Comparison of ENCODE assay signal across 25 cellular contexts in genomic region chr11:7469351-7469865, GRCh38. TPM values are rescaled to one million over a fixed set of nuclear protein-coding genes. Genes with fewer than 3 reads are reported as not detected.
DNase-seq lines count a peak whose midpoint lies in the region; ATAC-seq, FAIRE-seq and TF ChIP-seq lines count a peak whose summit lies in the region.
"Had no signal": no experiment of that assay in that cellular context is flagged by ENCODE, and none has a peak within 500 bp of the region (broad histone marks: within the 10 kb centered on the region; RNA-seq: fewer than 3 reads in every experiment).

No MANE protein-coding gene starts in this region.

- no peak overlapping the region for H2BK5ac ChIP-seq in H1 (ENCODE audit: low read depth, low read length)
- H2BK5ac ChIP-seq in trophoblast cell (ENCODE audit: low read depth, low read length, poor library complexity), result no peak overlapping the region

- no peak for TF ChIP-seq CTCF in H1 (IDR thresholded peaks at IDR 0.05; ENCODE audit: control extremely low read depth in 1 of 3, insufficient read depth in 1 of 3, low read depth in 1 of 3, low read length in 3 of 3)
- TF ChIP-seq CTCF in mucosa of descending colon (IDR thresholded peaks at IDR 0.05), result no peak
- no peak for TF ChIP-seq CTCF in osteoblast (IDR thresholded peaks at IDR 0.05; ENCODE audit: extremely low read depth, low read depth, low read length)

- H3K27ac ChIP-seq in H1 (ENCODE audit: low read depth, low read length) (no peak overlapping the region), trophoblast cell (ENCODE audit: low read depth, low read length) (no peak overlapping the region), osteoblast (ENCODE audit: low read depth, low read length) (no peak overlapping the region)
- H3K27ac ChIP-seq: BLaER1 had no signal

- H2BK20ac ChIP-seq in H1 (ENCODE audit: low read length), result no peak overlapping the region

- H3K4ac ChIP-seq in H1 (replicated peaks; ENCODE audit: insufficient read length, low read depth, low read length), result no peak overlapping the region
- H3K4ac ChIP-seq in trophoblast cell (ENCODE audit: low read depth, low read length), result no peak overlapping the region

- H3K27me3 ChIP-seq in H1 (replicated peaks in 1 of 4; ENCODE audit: control insufficient read depth in 3 of 4, extremely low read depth in 1 of 4, insufficient read depth in 3 of 4, low read length in 3 of 4), result no peaks in the 10 kb centered on the region
- no peaks in the 10 kb centered on the region for H3K27me3 ChIP-seq in trophoblast cell (ENCODE audit: insufficient read depth, low read length)
- no peaks in the 10 kb centered on the region for H3K27me3 ChIP-seq in osteoblast (ENCODE audit: insufficient read depth, low read length)
- H3K27me3 ChIP-seq: BLaER1 had no signal

- no peak overlapping the region for H3K14ac ChIP-seq in H1 (ENCODE audit: insufficient read length)
- H3K14ac ChIP-seq in trophoblast cell (ENCODE audit: low read length), result no peak overlapping the region

- H3K4me2 ChIP-seq in H1 (ENCODE audit: insufficient read depth in 1 of 2, low read depth in 2 of 2, low read length in 2 of 2) (no peak overlapping the region), trophoblast cell (ENCODE audit: low read length) (no peak overlapping the region), osteoblast (ENCODE audit: insufficient read depth, low read length) (no peak overlapping the region)
- H3K4me2 ChIP-seq: BLaER1 had no signal

- H3K36me3 ChIP-seq in H1 (ENCODE audit: control insufficient read depth in 2 of 4, insufficient read depth in 4 of 4, low read length in 3 of 4), result no peaks in the 10 kb centered on the region
- no peaks in the 10 kb centered on the region for H3K36me3 ChIP-seq in mucosa of descending colon (ENCODE audit: low read depth)
- H3K36me3 ChIP-seq in trophoblast cell (ENCODE audit: control insufficient read depth in 1 of 2, insufficient read depth in 2 of 2, low read length in 2 of 2), result no peaks in the 10 kb centered on the region
- H3K36me3 ChIP-seq in osteoblast (ENCODE audit: insufficient read depth, low read length), result no peaks in the 10 kb centered on the region
- H3K36me3 ChIP-seq: BE2C, BLaER1 had no signal

- POLR2A ChIA-PET in H1 (lab: Charles Lee; ENCODE audit: partially characterized antibody), result no interaction called here

- ATAC-seq in mucosa of descending colon, result peak; percentile 14
- ATAC-seq: GM12878 had no signal

- H3K56ac ChIP-seq in H1 (replicated peaks; ENCODE audit: insufficient read length, low read depth, low read length), result no peak overlapping the region

- H3K79me1 ChIP-seq in H1 (ENCODE audit: low read depth, low read length) (no peaks in the 10 kb centered on the region), trophoblast cell (ENCODE audit: low read length) (no peaks in the 10 kb centered on the region)

- no peak overlapping the region for H4K12ac ChIP-seq in trophoblast cell (ENCODE audit: low read depth, low read length)

- no peak overlapping the region for H2BK12ac ChIP-seq in H1 (ENCODE audit: low read depth, low read length)
- no peak overlapping the region for H2BK12ac ChIP-seq in trophoblast cell (ENCODE audit: low read length)

- H3K4me1 ChIP-seq in H1 (replicated peaks in 1 of 4; ENCODE audit: control insufficient read depth in 3 of 4, insufficient read depth in 4 of 4, low read length in 3 of 4) (no peaks in the 10 kb centered on the region), mucosa of descending colon (ENCODE audit: low read depth) (no peaks in the 10 kb centered on the region), trophoblast cell (ENCODE audit: control insufficient read depth in 1 of 2, insufficient read depth in 2 of 2, low read length in 2 of 2) (peaks cover 0 to 4% of the 10 kb centered on the region in 2 experiments), osteoblast (ENCODE audit: insufficient read depth, low read length) (no peaks in the 10 kb centered on the region)
- H3K4me1 ChIP-seq: BE2C had no signal

- H2BK120ac ChIP-seq in H1 (replicated peaks; ENCODE audit: low read depth, low read length), result no peak overlapping the region
- H2BK120ac ChIP-seq in trophoblast cell (ENCODE audit: insufficient read depth, low read length, poor library complexity), result no peak overlapping the region

- H3K9me3 ChIP-seq in H1 (ENCODE audit: insufficient read depth in 2 of 2, low read depth in 1 of 2, low read length in 1 of 2), result no peaks in the 10 kb centered on the region
- no peaks in the 10 kb centered on the region for H3K9me3 ChIP-seq in mucosa of descending colon
- peaks cover under 1% of the 10 kb centered on the region for H3K9me3 ChIP-seq in trophoblast cell (ENCODE audit: insufficient read depth, low read depth, low read length)
- H3K9me3 ChIP-seq in osteoblast (ENCODE audit: low read depth, low read length), result no peaks in the 10 kb centered on the region
- H3K9me3 ChIP-seq: BE2C, BLaER1 had no signal

- DNase-seq in H1 (ENCODE audit: low read depth in 1 of 2, low spot score in 2 of 2), result no peak
- no peak for DNase-seq in mucosa of descending colon
- peak; percentile 94 for DNase-seq in trophoblast cell
- no peak for DNase-seq in AG20443 (ENCODE audit: low spot score)
- no peak for DNase-seq in osteoblast (ENCODE audit: insufficient read length, low spot score, missing footprints)
- DNase-seq: 8988T; BE2C; C1 segment of cervical spinal cord; CD4-positive, alpha-beta memory T cell; CD4-positive, CD25-positive, alpha-beta regulatory T cell; CD8-positive, alpha-beta memory T cell; COR-L47; DMS 273 treated with DMSO at 0.1 percent for 48 hours; DMS153; DMS53; DMS79; DND-41; EL; GDM1 had no signal

- H3K4me3 ChIP-seq in H1 (ENCODE audit: extremely low read depth in 1 of 4, insufficient read depth in 2 of 4, low read depth in 3 of 4, low read length in 4 of 4) (no peak overlapping the region), mucosa of descending colon (no peak overlapping the region), trophoblast cell (ENCODE audit: low read depth, low read length) (no peak overlapping the region), osteoblast (ENCODE audit: insufficient read depth, low read length) (no peak overlapping the region)
- H3K4me3 ChIP-seq: BLaER1, GM12878 had no signal

- CTCF ChIA-PET in H1 (lab: Charles Lee; ENCODE audit: partially characterized antibody), result interaction anchor here (0.6 to 1.2 kb wide), 4 partner anchors 54 to 373 kb away, joined by 3 to 4 read pairs (median 3); no protein-coding TSS in a partner anchor

- H3K18ac ChIP-seq in H1 (ENCODE audit: extremely low read depth, low read length) (no peak overlapping the region), trophoblast cell (ENCODE audit: low read length) (no peak overlapping the region)

- TF ChIP-seq RAD21 in H1 (IDR thresholded peaks at IDR 0.05 in 1 of 2, conservative IDR thresholded peaks at IDR 0.05 in 1 of 2; ENCODE audit: low read depth in 2 of 2, low read length in 2 of 2), result no peak

- no peak overlapping the region for H4K91ac ChIP-seq in H1 (replicated peaks; ENCODE audit: insufficient read length, low read length)
- H4K91ac ChIP-seq in trophoblast cell (ENCODE audit: low read depth, low read length), result no peak overlapping the region

- TF ChIP-seq POLR2A in H1 (IDR thresholded peaks at IDR 0.05; ENCODE audit: control extremely low read depth in 1 of 2, low read depth in 2 of 2, low read length in 2 of 2), result no peak

- no peak for TF ChIP-seq EP300 in H1 (IDR thresholded peaks at IDR 0.05; ENCODE audit: borderline replicate concordance in 1 of 2, low read depth in 2 of 2, low read length in 2 of 2)

- H3K9ac ChIP-seq in H1 (replicated peaks in 1 of 4; ENCODE audit: extremely low read depth in 1 of 4, low read depth in 3 of 4, low read length in 3 of 4) (no peak overlapping the region), trophoblast cell (ENCODE audit: low read length) (no peak overlapping the region)
- H3K9ac ChIP-seq: BLaER1 had no signal

- H4K5ac ChIP-seq in H1 (ENCODE audit: insufficient read length, low read depth, low read length), result no peak overlapping the region

- H4K8ac ChIP-seq in H1 (ENCODE audit: extremely low read depth, insufficient read depth, low read length) (no peak overlapping the region), trophoblast cell (ENCODE audit: low read depth, low read length) (no peak overlapping the region)

- H2AK5ac ChIP-seq in H1 (ENCODE audit: low read depth, low read length), result 0 out of 2 replicates have a peak overlapping the region, but pooled peaks have one; percentile 24
- H2AK5ac ChIP-seq in trophoblast cell (ENCODE audit: low read length), result no peak overlapping the region

- H4K20me1 ChIP-seq in H1 (replicated peaks in 1 of 2; ENCODE audit: control insufficient read depth in 1 of 2, insufficient read depth in 2 of 2, low read length in 2 of 2) (no peaks in the 10 kb centered on the region), osteoblast (ENCODE audit: insufficient read depth, low read length) (no peaks in the 10 kb centered on the region)
- H4K20me1 ChIP-seq: BLaER1 had no signal

- no peak overlapping the region for H2AFZ ChIP-seq in H1 (ENCODE audit: low read length)
- no peak overlapping the region for H2AFZ ChIP-seq in trophoblast cell (ENCODE audit: insufficient read depth, low read length, poor library complexity)
- H2AFZ ChIP-seq in osteoblast (ENCODE audit: low read length), result no peak overlapping the region

- H3K23ac ChIP-seq in H1 (ENCODE audit: insufficient read length), result no peak overlapping the region
- H3K23ac ChIP-seq in trophoblast cell (ENCODE audit: low read length), result no peak overlapping the region

- H2BK15ac ChIP-seq in H1 (ENCODE audit: low read length), result no peak overlapping the region

- no peaks in the 10 kb centered on the region for H3K23me2 ChIP-seq in H1 (ENCODE audit: low read depth, low read length)

- H3K79me2 ChIP-seq in H1 (ENCODE audit: control insufficient read depth in 1 of 2, insufficient read depth in 2 of 2, low read length in 2 of 2) (no peaks in the 10 kb centered on the region), trophoblast cell (ENCODE audit: control insufficient read depth, insufficient read depth, low read length, poor library complexity) (no peaks in the 10 kb centered on the region), osteoblast (ENCODE audit: insufficient read depth, low read length) (no peaks in the 10 kb centered on the region)

- FAIRE-seq in H1 (lab: Jason Lieb, UNC), result no peak
- FAIRE-seq: A204.1, GM12878, GM12892, GM18507 had no signal

- intact Hi-C loops in mucosa of descending colon (cut with DNase I, micrococcal nuclease), result no loop called here

- 90% methylated on average over 5 of the region's 5 CpGs; no CpG with 5 or more reads in 1 of the 2 experiments for WGBS in H1 (ENCODE audit: extremely low coverage in 1 of 2, insufficient coverage in 1 of 2, insufficient read length in 1 of 2, insufficient replicate concordance in 2 of 2, low coverage in 1 of 2, low lambda C conversion rate in 2 of 2, missing lambda C conversion rate in 1 of 2), 2 experiments
- no CpG with 5 or more reads among the region's 5 CpGs for WGBS in trophoblast cell (ENCODE audit: extremely low coverage, insufficient coverage, insufficient read length)

RNA-seq across cellular contexts. Expression of gene OLFML1, which starts 15.9 kb away (rescaled TPM):
- total RNA-seq in H1 (2021; fragmentation: NEBNext Ultra II Directional; extraction: Animal tissue kit (Norgen Biotek cat#: 25700)), result 0.24 TPM in 1 of 2 replicates, not detected in the other
- polyA plus RNA-seq in H1 (2011; rRNA removed), result 0.03 TPM in 1 of 2 replicates, not detected in the other
- polyA plus RNA-seq in H1 (2011; cell fraction: cytosol; rRNA removed), result not detected
- not detected for polyA plus RNA-seq in H1 (2011; cell fraction: nucleus; rRNA removed)
- 0.11 to 0.28 TPM (median 0.19 TPM) in 4 replicates for polyA plus RNA-seq in H1 (2012, experiment 1 of 2)
- polyA plus RNA-seq in H1 (2012, experiment 2 of 2), result not detected
- 0.08 TPM for polyA plus RNA-seq in H1 (2013, experiment 1 of 2)
- 0.07 TPM for polyA plus RNA-seq in H1 (2013, experiment 2 of 2)
- 0.22 and 0.27 TPM in 2 replicates for polyA minus RNA-seq in H1 (2011; rRNA and poly(A)+ RNA removed)
- not detected for polyA minus RNA-seq in H1 (2011; cell fraction: cytosol; rRNA and poly(A)+ RNA removed)
- polyA minus RNA-seq in H1 (2011; cell fraction: nucleus; rRNA and poly(A)+ RNA removed), result 0.20 TPM
- 10 to 100 TPM in 1 of 3 donors, 1 to 10 TPM in 2; 2.1 to 11.2 (median 5.2) TPM for total RNA-seq in mucosa of descending colon
- polyA plus RNA-seq in trophoblast cell (2013), result 2.4 TPM in 2 replicates
- total RNA-seq in osteoblast, result 20.3 and 33.0 TPM in 2 replicates
- total RNA-seq: CD4-positive, alpha-beta memory T cell; CD4-positive, CD25-positive, alpha-beta regulatory T cell; CD8-positive, alpha-beta memory T cell; Daoy; GM12878 had no signal
- polyA plus RNA-seq: CD4-positive, alpha-beta memory T cell; CD8-positive, alpha-beta memory T cell had no signal

RNA-seq across cellular contexts. Expression of gene PPFIBP2, which starts 44.4 kb away (rescaled TPM):
- total RNA-seq in H1 (2021; fragmentation: NEBNext Ultra II Directional; extraction: Animal tissue kit (Norgen Biotek cat#: 25700)), result 9.8 and 11.7 TPM in 2 replicates
- 5.5 and 6.3 TPM in 2 replicates for polyA plus RNA-seq in H1 (2011; rRNA removed)
- polyA plus RNA-seq in H1 (2011; cell fraction: cytosol; rRNA removed), result 7.6 TPM
- 19.1 TPM for polyA plus RNA-seq in H1 (2011; cell fraction: nucleus; rRNA removed)
- 6.8 to 11.5 TPM (median 8.5 TPM) in 4 replicates for polyA plus RNA-seq in H1 (2012, experiment 1 of 2)
- polyA plus RNA-seq in H1 (2012, experiment 2 of 2), result 1.0 TPM
- 7.7 TPM for polyA plus RNA-seq in H1 (2013, experiment 1 of 2)
- polyA plus RNA-seq in H1 (2013, experiment 2 of 2), result 6.1 TPM
- polyA minus RNA-seq in H1 (2011; rRNA and poly(A)+ RNA removed), result 25.4 and 30.6 TPM in 2 replicates
- polyA minus RNA-seq in H1 (2011; cell fraction: cytosol; rRNA and poly(A)+ RNA removed), result 6.1 TPM
- polyA minus RNA-seq in H1 (2011; cell fraction: nucleus; rRNA and poly(A)+ RNA removed), result 25.8 TPM
- 10 to 100 TPM; 40.1 to 83.5 (median 69.2) TPM for total RNA-seq in mucosa of descending colon
- polyA plus RNA-seq in trophoblast cell (2013), result 23.3 and 24.1 TPM in 2 replicates
- total RNA-seq in osteoblast, result 16.8 and 25.0 TPM in 2 replicates

Comparison
In these comparisons a context has a peak if more than half of its experiments do, and no peak if none do; other contexts are left out.
1. DNase-seq: peak in trophoblast cell (2 of 2); none in H1 (0 of 2), mucosa of descending colon (0 of 3), AG20443 (single experiment) and osteoblast (single experiment).